8 cellular contexts compared by ENCODE assay signal in the genomic region with DNA sequence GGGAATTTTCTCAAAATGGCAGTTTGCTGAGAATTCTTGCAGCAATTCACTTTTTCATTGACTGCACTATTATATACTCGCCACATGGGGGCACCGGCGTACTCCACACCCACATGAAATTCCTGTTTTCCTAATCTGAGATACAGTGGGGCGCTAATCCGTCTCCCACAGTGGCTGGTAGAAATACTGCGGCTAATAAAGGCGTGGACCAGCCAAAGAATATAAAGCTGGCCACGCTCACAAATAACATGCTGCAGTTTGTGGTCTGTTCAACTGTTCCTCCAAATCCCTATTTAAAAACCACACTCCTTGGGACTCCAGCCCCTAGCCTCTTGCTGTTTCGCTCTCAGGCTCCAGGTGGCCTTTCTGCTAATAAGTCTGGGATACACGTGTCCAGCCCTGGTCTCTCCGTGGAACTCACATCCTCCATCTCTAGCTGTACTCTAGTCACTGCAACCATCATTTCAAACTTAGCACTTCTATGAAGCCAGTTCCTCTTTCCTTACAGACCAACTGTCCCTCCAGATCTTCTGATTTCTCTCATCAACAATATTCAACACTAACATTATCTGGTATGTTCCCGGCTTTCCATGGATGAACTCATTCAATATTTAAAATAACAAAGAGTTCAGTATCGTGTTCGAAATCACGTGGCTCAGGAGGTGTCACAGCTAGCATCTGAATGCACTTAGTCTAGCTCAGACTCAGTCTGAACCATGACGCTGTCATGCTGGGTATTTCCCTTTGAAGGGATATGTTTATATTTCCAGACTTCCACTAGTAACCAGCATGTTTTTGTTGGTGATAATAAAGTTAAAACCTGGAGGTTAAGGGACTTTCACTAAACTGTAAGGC. TPM values are rescaled to one million over a fixed set of nuclear protein-coding genes. Genes with fewer than 3 reads are reported as not detected.
DNase-seq lines count a peak whose midpoint lies in the region; TF ChIP-seq lines count a peak whose summit lies in the region.

No MANE protein-coding gene starts in this region.

- H4K91ac ChIP-seq in mesenchymal stem cell (ENCODE audit: low read length), result no peak overlapping the region

- no peaks in the 10 kb centered on the region for H3K27me3 ChIP-seq in endocrine pancreas (ENCODE audit: control insufficient read depth, insufficient read depth, low read length)
- no peaks in the 10 kb centered on the region for H3K27me3 ChIP-seq in mesenchymal stem cell (ENCODE audit: control insufficient read depth in 1 of 2, insufficient read depth in 1 of 2, low read length in 2 of 2)
- H3K27me3 ChIP-seq in transverse colon, result no peaks in the 10 kb centered on the region

- no peak overlapping the region for H3K4ac ChIP-seq in mesenchymal stem cell (ENCODE audit: low read depth in 1 of 2, low read length in 2 of 2)

- CTCF ChIA-PET in HEK293T (lab: Yijun Ruan, JAX), result interaction anchor here (0.6 to 1.9 kb wide), 14 partner anchors 9 to 232 kb away, joined by 3 to 7 read pairs (median 3); no protein-coding TSS in a partner anchor

- no peak overlapping the region for H2BK15ac ChIP-seq in mesenchymal stem cell (ENCODE audit: low read depth, poor library complexity, severe bottlenecking)

- H3K9ac ChIP-seq in endocrine pancreas (ENCODE audit: control insufficient read depth, insufficient read depth, low read length) (no peak overlapping the region), mesenchymal stem cell (ENCODE audit: low read length) (peak overlapping the region; percentile 80)

- 21% methylated on average over 16 of the region's 16 CpGs for WGBS in mesenchymal stem cell
- 28% methylated on average over 15 to 16 of the region's 16 CpGs for WGBS in transverse colon (ENCODE audit: low coverage in 1 of 2), 2 donors

- no peak overlapping the region for H2BK12ac ChIP-seq in mesenchymal stem cell (ENCODE audit: low read length in 2 of 2)

- H2AK5ac ChIP-seq in mesenchymal stem cell (ENCODE audit: low read length, severe bottlenecking), result no peak overlapping the region

- H3K4me1 ChIP-seq in endocrine pancreas (ENCODE audit: control insufficient read depth, insufficient read depth, low read length) (no peaks in the 10 kb centered on the region), mesenchymal stem cell (ENCODE audit: control insufficient read depth, insufficient read depth, low read depth, low read length) (no peaks in the 10 kb centered on the region), transverse colon (peaks cover 0 to 5% (median 2%) of the 10 kb centered on the region in 4 donors)

- H3K23ac ChIP-seq in mesenchymal stem cell (ENCODE audit: low read length in 2 of 2), result no peak overlapping the region

- POLR2A ChIA-PET in HEK293T (lab: Yijun Ruan, JAX), result interaction anchor here (1.0 kb wide), 1 partner anchor 12 kb away, joined by 3 read pairs; no protein-coding TSS in a partner anchor

- no peaks in the 10 kb centered on the region for H3K9me3 ChIP-seq in endocrine pancreas (ENCODE audit: control insufficient read depth, low read length)
- no peaks in the 10 kb centered on the region for H3K9me3 ChIP-seq in mesenchymal stem cell (ENCODE audit: control insufficient read depth, low read length)
- no peaks in the 10 kb centered on the region for H3K9me3 ChIP-seq in transverse colon

- H3K36me3 ChIP-seq in endocrine pancreas (ENCODE audit: control insufficient read depth, insufficient read depth, low read length) (no peaks in the 10 kb centered on the region), mesenchymal stem cell (ENCODE audit: control insufficient read depth in 1 of 2, insufficient read depth in 2 of 2, low read depth in 1 of 2, low read length in 2 of 2) (peaks cover 0 to 17% of the 10 kb centered on the region in 2 experiments), transverse colon (peaks cover 0 to 3% (median under 1%) of the 10 kb centered on the region in 4 donors)

- H3K4me3 ChIP-seq in endocrine pancreas (ENCODE audit: control insufficient read depth, insufficient read depth, low read length) (peak overlapping the region; percentile 45), mesenchymal stem cell (ENCODE audit: insufficient read depth in 1 of 2, low read depth in 1 of 2, low read length in 2 of 2) (peak overlapping the region in 1 of 2 experiments; percentile 60), transverse colon (no peak overlapping the region)

- TF ChIP-seq POLR2A in transverse colon (IDR thresholded peaks at IDR 0.05), result no peak

- intact Hi-C loops in transverse colon (cut with DNase I; ENCODE audit: low total_unique reads), result no loop called here

- no peak overlapping the region for H3K18ac ChIP-seq in mesenchymal stem cell (ENCODE audit: low read depth in 1 of 2, low read length in 2 of 2)

- H3K79me1 ChIP-seq in mesenchymal stem cell (replicated peaks; ENCODE audit: low read length, poor library complexity, severe bottlenecking), result no peaks in the 10 kb centered on the region

- peak; percentile 12 for DNase-seq in activated naive CD4-positive, alpha-beta T cell treated with Interleukin-2 at 50 U/mL for 16 hours
- no peak for DNase-seq in activated naive CD4-positive, alpha-beta T cell treated with anti-CD3 and anti-CD28 coated beads, Interleukin-2, amount 50 U/mL, for 16 hours
- DNase-seq in HEK293T (ENCODE audit: extremely low spot score) (peak; percentile 68), NCI-H1417 treated with DMSO at 0.1 percent for 48 hours (lab: John Stamatoyannopoulos, UW) (peak; percentile 28), T-helper 9 cell (peak; percentile 12), mesenchymal stem cell (peak; percentile 80), transverse colon (peak; percentile 46)

- in situ Hi-C loops in transverse colon (cut with MboI; ENCODE audit: low pct_ligation_motif_present in 1 of 4, low pct_unique_long_range_greater_than_20kb in 1 of 4, low sequenced_read_pairs in 3 of 4), result no loop called here

- no peak overlapping the region for H2BK5ac ChIP-seq in mesenchymal stem cell (ENCODE audit: low read depth, low read length, poor library complexity, severe bottlenecking)

- no peak for TF ChIP-seq EP300 in transverse colon (IDR thresholded peaks at IDR 0.05; ENCODE audit: low read depth)

- H4K8ac ChIP-seq in mesenchymal stem cell (ENCODE audit: low read length), result no peak overlapping the region

- H3K14ac ChIP-seq in mesenchymal stem cell (ENCODE audit: low read length in 2 of 2), result no peak overlapping the region

- no peak overlapping the region for H2BK120ac ChIP-seq in mesenchymal stem cell (ENCODE audit: low read depth, low read length)

- peak; percentile 81 to 85 (median 82) for TF ChIP-seq CTCF in transverse colon (IDR thresholded peaks at IDR 0.05)

- H3K27ac ChIP-seq in mesenchymal stem cell (ENCODE audit: low read length, poor library complexity, severe bottlenecking) (no peak overlapping the region), transverse colon (no peak overlapping the region)

- H3K4me2 ChIP-seq in mesenchymal stem cell (ENCODE audit: low read length, poor library complexity, severe bottlenecking), result peak overlapping the region; percentile 64

- H2AFZ ChIP-seq in mesenchymal stem cell (ENCODE audit: low read depth, low read length), result no peak overlapping the region

TF ChIP-seq in HEK293T, 16 proteins besides CTCF, POLR2A, EP300 and RAD21:
- TF ChIP-seq L3MBTL2 (conservative IDR thresholded peaks at IDR 0.05) (peak; percentile 37; the same call in 1 of the 2 replicates), HDGF (IDR thresholded peaks at IDR 0.05; ENCODE audit: borderline replicate concordance) (no peak), LEF1 (IDR thresholded peaks at IDR 0.05; ENCODE audit: borderline replicate concordance) (no peak), BHLHE40 (IDR thresholded peaks at IDR 0.05; ENCODE audit: borderline replicate concordance) (no peak), ZNF384 (IDR thresholded peaks at IDR 0.05) (no peak), PKNOX1 (IDR thresholded peaks at IDR 0.05) (no peak)

RNA-seq across cellular contexts. Expression of gene TBRG1, which starts 22.0 kb away (rescaled TPM):
- 42.2 TPM for polyA plus RNA-seq in mesenchymal stem cell (2013, experiment 1 of 2)
- polyA plus RNA-seq in mesenchymal stem cell (2013, experiment 2 of 2), result 44.4 TPM
- 10 to 100 TPM; 19.8 to 44.0 (median 30.3) TPM for total RNA-seq in transverse colon

RNA-seq across cellular contexts. Expression of gene SIAE, which starts 28.9 kb away (rescaled TPM):
- polyA plus RNA-seq in mesenchymal stem cell (2013, experiment 1 of 2), result 18.4 TPM
- 18.5 TPM for polyA plus RNA-seq in mesenchymal stem cell (2013, experiment 2 of 2)
- 100 to 1,000 TPM in 1 of 4 donors, 10 to 100 TPM in 3; 38.4 to 183 (median 81.2) TPM for total RNA-seq in transverse colon

RNA-seq across cellular contexts. Expression of gene SPA17, which starts 29.1 kb away (rescaled TPM):
- 14.5 TPM for polyA plus RNA-seq in mesenchymal stem cell (2013, experiment 1 of 2)
- 13.2 TPM for polyA plus RNA-seq in mesenchymal stem cell (2013, experiment 2 of 2)
- total RNA-seq in transverse colon, result 1 to 10 TPM; 1.6 to 9.0 (median 6.1) TPM

RNA-seq across cellular contexts. Expression of gene PANX3, which starts 33.4 kb away (rescaled TPM):
- not detected for polyA plus RNA-seq in mesenchymal stem cell (2013, experiment 1 of 2)
- not detected for polyA plus RNA-seq in mesenchymal stem cell (2013, experiment 2 of 2)
- under 1 TPM in 1 of 4 donors, not detected in 3; 0.41 TPM for total RNA-seq in transverse colon
